17 cellular contexts compared by ENCODE assay signal in the genomic region with DNA sequence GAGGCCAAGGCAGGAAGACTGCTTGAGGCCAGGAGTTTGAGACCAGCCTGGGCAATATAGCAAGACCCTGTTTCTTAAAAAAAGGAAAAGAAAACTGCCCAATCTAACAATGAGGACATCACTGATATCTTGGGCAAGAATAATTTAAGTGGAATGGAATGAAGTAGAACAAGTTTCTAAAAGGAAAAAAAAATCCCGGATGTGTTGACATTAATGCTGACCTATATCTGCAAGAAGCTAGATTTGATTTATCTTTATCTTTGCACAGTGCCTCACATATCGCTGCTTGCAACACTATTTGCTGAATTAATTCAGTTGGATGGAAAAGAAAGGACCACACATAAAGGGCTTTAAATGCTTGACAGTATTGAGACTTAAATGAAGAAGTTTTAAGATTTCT. TPM values are rescaled to one million over a fixed set of nuclear protein-coding genes. Genes with fewer than 3 reads are reported as not detected.
DNase-seq lines count a peak whose midpoint lies in the region; ATAC-seq and TF ChIP-seq lines count a peak whose summit lies in the region.
"Had no signal": no experiment of that assay in that cellular context is flagged by ENCODE, and none has a peak within 500 bp of the region (broad histone marks: within the 10 kb centered on the region; RNA-seq: fewer than 3 reads in every experiment).

No MANE protein-coding gene starts in this region.

- H3K9me3 ChIP-seq in HEK293 (ENCODE audit: control insufficient read depth, insufficient read depth, low read depth, low read length): no peaks in the 10 kb centered on the region

- intact Hi-C loops in sciatic nerve (cut with DNase I): no loop called here

- peak overlapping the region; percentile 69; the same call in 1 of the 2 replicates for H3K27ac Mint-ChIP-seq in WTC11
- H3K27ac Mint-ChIP-seq: activated T-helper 1 cell treated with anti-CD3 and anti-CD28 coated beads, Interleukin-12 subunit alpha, Interleukin-12 subunit beta, Interleukin-2, Interleukin-4 antibody, amounts not matched to agents 30 ng/mL and 10 ng/mL and 1 ng/mL, durations not matched to agents 14 hours and 24 hours and 36 hours had no signal

- peaks cover 4% of the 10 kb centered on the region for H3K4me1 Mint-ChIP-seq in WTC11

- TF ChIP-seq CTCF in HEK293 (tag by site-specific recombination; IDR thresholded peaks at IDR 0.05): no peak
- TF ChIP-seq CTCF in WTC11 (IDR thresholded peaks at IDR 0.05): no peak

- ATAC-seq in WTC11: no peak
- peak; percentile 16 for ATAC-seq in sciatic nerve
- ATAC-seq in GM18870 (IDR thresholded peaks at IDR 0.05; ENCODE audit: unreplicated experiment): no peak

- no peak overlapping the region for H3K4me3 ChIP-seq in HEK293 (ENCODE audit: low read depth, low read length)

- H3K36me3 ChIP-seq in HEK293 (ENCODE audit: control insufficient read depth in 2 of 2, insufficient read depth in 1 of 2, low read length in 2 of 2): no peaks in the 10 kb centered on the region

- H3K4me3 Mint-ChIP-seq in WTC11: no peak overlapping the region
- H3K4me3 Mint-ChIP-seq: activated T-helper 1 cell treated with anti-CD3 and anti-CD28 coated beads, Interleukin-12 subunit alpha, Interleukin-12 subunit beta, Interleukin-2, Interleukin-4 antibody, amounts not matched to agents 30 ng/mL and 10 ng/mL and 1 ng/mL, durations not matched to agents 14 hours and 24 hours and 36 hours had no signal

- no peak overlapping the region for H3K27ac ChIP-seq in HEK293 (ENCODE audit: extremely low read depth, low read depth, low read length)
- H3K27ac ChIP-seq: C4-2B had no signal

- CTCF ChIA-PET in HEK293 (lab: Yijun Ruan, JAX): no interaction called here
- CTCF ChIA-PET in WTC11 (lab: Charles Lee): no interaction called here

- no peak for TF ChIP-seq POLR2A in erythroblast (IDR thresholded peaks at IDR 0.05; ENCODE audit: low read length)

- H3K27me3 Mint-ChIP-seq in WTC11 (ENCODE audit: low read depth): no peaks in the 10 kb centered on the region
- H3K27me3 Mint-ChIP-seq: naive B cell had no signal

- peaks cover 6% of the 10 kb centered on the region; the same call in 1 of the 2 replicates for H3K4me1 ChIP-seq in HEK293 (ENCODE audit: control insufficient read depth, insufficient read depth, low read length)

- H3K9me3 Mint-ChIP-seq in WTC11: no peaks in the 10 kb centered on the region
- H3K9me3 Mint-ChIP-seq: activated T-helper 1 cell treated with anti-CD3 and anti-CD28 coated beads, Interleukin-12 subunit alpha, Interleukin-12 subunit beta, Interleukin-2, Interleukin-4 antibody, amounts not matched to agents 30 ng/mL and 10 ng/mL and 1 ng/mL, durations not matched to agents 14 hours and 24 hours and 36 hours; naive B cell had no signal

- H3K36me3 Mint-ChIP-seq in WTC11: no peaks in the 10 kb centered on the region

- POLR2A ChIA-PET in HEK293 (lab: Yijun Ruan, JAX) (no interaction called here), WTC11 (lab: Charles Lee) (no interaction called here)

- no peak for DNase-seq in WTC11 (ENCODE audit: low spot score)
- DNase-seq in fibroblast of peridontal ligament (ENCODE audit: extremely low read depth): peak; percentile 65
- DNase-seq in sciatic nerve (ENCODE audit: low spot score): no peak
- no peak for DNase-seq in kidney glomerular epithelial cell (lab: John Stamatoyannopoulos, UW)
- DNase-seq in erythroblast (lab: John Stamatoyannopoulos, UW): no peak
- no peak for DNase-seq in C1 segment of cervical spinal cord (lab: John Stamatoyannopoulos, UW)
- DNase-seq: activated CD4-positive, alpha-beta T cell treated with anti-CD3 and anti-CD28 coated beads, Interleukin-2, amount 50 U/mL, for 4 hours; EL; head of caudate nucleus; naive B cell; NCI-H1417; NCI-H446; T-helper 9 cell had no signal

TF ChIP-seq in HEK293, 187 proteins besides CTCF, POLR2A, EP300 and RAD21:
- no peak for TF ChIP-seq KLF1 (tag by site-specific recombination; IDR thresholded peaks at IDR 0.05)
- TF ChIP-seq ZNF121 (tag by site-specific recombination; IDR thresholded peaks at IDR 0.05): 0 out of 2 replicates have a peak, but pooled peaks have one; percentile 60

TF ChIP-seq in WTC11, 78 proteins besides CTCF, POLR2A, EP300 and RAD21:
- TF ChIP-seq ZNF396 (CRISPR knock-in tag; IDR thresholded peaks at IDR 0.05; ENCODE audit: borderline replicate concordance) (no peak), NR2C2 (CRISPR knock-in tag; IDR thresholded peaks at IDR 0.05) (no peak), ZBTB21 (CRISPR knock-in tag; IDR thresholded peaks at IDR 0.05; ENCODE audit: borderline replicate concordance) (no peak), USF2 (CRISPR knock-in tag; IDR thresholded peaks at IDR 0.05) (no peak), ATF2 (CRISPR knock-in tag; IDR thresholded peaks at IDR 0.05; ENCODE audit: borderline replicate concordance, low read depth) (no peak)

RNA-seq across cellular contexts. Expression of gene DIPK1A, which starts 27.8 kb away (rescaled TPM):
- total RNA-seq in WTC11 (2021) (4.4 to 4.8 TPM (median 4.7 TPM) in 3 replicates), sciatic nerve (6.6 TPM)

Comparison
In these comparisons a context has a peak if more than half of its experiments do, and no peak if none do; other contexts are left out.
1. Of the 8 proteins assayed by ChIP-seq in both HEK293 and WTC11: peak only in HEK293: ZNF121; only in WTC11: none; in both: none; in neither: 7.